Comparison of ENCODE assay signal across 15 cellular contexts in genomic region chr18:12149431-12149830, GRCh38. TPM values are rescaled to one million over a fixed set of nuclear protein-coding genes. Genes with fewer than 3 reads are reported as not detected.
"Had no signal": no experiment of that assay in that cellular context is flagged by ENCODE, and none has a peak within 500 bp of the region (broad histone marks: within the 10 kb centered on the region; RNA-seq: fewer than 3 reads in every experiment).

No MANE protein-coding gene starts in this region.

RNA-seq across cellular contexts. Expression of gene ANKRD62, which starts 55.8 kb away (rescaled TPM):
- total RNA-seq: activated CD4-positive, alpha-beta memory T cell treated with anti-CD3 and anti-CD28 coated beads, Interleukin-2, amount 10 ng/mL, durations not matched to agents 7 days and 5 days; activated CD4-positive, alpha-beta T cell treated with anti-CD3 and anti-CD28 coated beads, Interleukin-2, amount 10 ng/mL, durations not matched to agents 7 days and 5 days; activated naive CD4-positive, alpha-beta T cell treated with anti-CD3 and anti-CD28 coated beads, Interleukin-2, amount 50 U/mL, for 72 hours; activated naive CD8-positive, alpha-beta T cell treated with anti-CD3 and anti-CD28 coated beads, Interleukin-2, amount 10 ng/mL, durations not matched to agents 7 days and 5 days; activated T-cell treated with anti-CD3 and anti-CD28 coated beads, Interleukin-2, amount 50 U/mL, for 72 hours; ascending aorta; chondrocyte; dermis blood vessel endothelial cell; fibroblast of lung; fibroblast of villous mesenchyme; gastroesophageal sphincter; glomerular endothelial cell; heart right ventricle; hepatocyte; T-helper 17 cell had no signal
- polyA plus RNA-seq: fibroblast of lung, heart right ventricle, hepatocyte had no signal
